Comparison of ENCODE assay signal across 18 cellular contexts in genomic region chr18:47800756-47801155, GRCh38.
"Had no signal": no experiment of that assay in that cellular context is flagged by ENCODE, and none has a peak within 500 bp of the region (broad histone marks: within the 10 kb centered on the region; RNA-seq: fewer than 3 reads in every experiment).

No MANE protein-coding gene starts in this region.

- ATAC-seq: foreskin keratinocyte, gastroesophageal sphincter, heart right ventricle, left cardiac atrium, left lung, left ventricle myocardium superior, lower lobe of right lung had no signal

- H3K36me3 ChIP-seq: esophagus muscularis mucosa, gastroesophageal sphincter, heart right ventricle, left lung, lower lobe of right lung had no signal

- DNase-seq: dermis blood vessel endothelial cell; effector CD4-positive, alpha-beta T cell; effector memory CD4-positive, alpha-beta T cell; foreskin keratinocyte; glutamatergic neuron; head of caudate nucleus; heart right ventricle; hippocampal formation; left cardiac atrium; left lung; left ventricle myocardium superior; lower lobe of right lung; mesenchymal stem cell; midbrain had no signal

- H3K27me3 ChIP-seq: dorsolateral prefrontal cortex, heart right ventricle, left lung had no signal

- H3K9me3 ChIP-seq: esophagus muscularis mucosa, gastroesophageal sphincter, left lung, lower lobe of right lung had no signal

- H3K4me3 ChIP-seq: coronary artery, dorsolateral prefrontal cortex, esophagus muscularis mucosa, gastroesophageal sphincter, heart right ventricle, left lung, lower lobe of right lung had no signal

- H3K4me1 ChIP-seq: foreskin keratinocyte, gastroesophageal sphincter, left lung, lower lobe of right lung had no signal
